ENCODE assay signal across 15 cellular contexts in the genomic region with DNA sequence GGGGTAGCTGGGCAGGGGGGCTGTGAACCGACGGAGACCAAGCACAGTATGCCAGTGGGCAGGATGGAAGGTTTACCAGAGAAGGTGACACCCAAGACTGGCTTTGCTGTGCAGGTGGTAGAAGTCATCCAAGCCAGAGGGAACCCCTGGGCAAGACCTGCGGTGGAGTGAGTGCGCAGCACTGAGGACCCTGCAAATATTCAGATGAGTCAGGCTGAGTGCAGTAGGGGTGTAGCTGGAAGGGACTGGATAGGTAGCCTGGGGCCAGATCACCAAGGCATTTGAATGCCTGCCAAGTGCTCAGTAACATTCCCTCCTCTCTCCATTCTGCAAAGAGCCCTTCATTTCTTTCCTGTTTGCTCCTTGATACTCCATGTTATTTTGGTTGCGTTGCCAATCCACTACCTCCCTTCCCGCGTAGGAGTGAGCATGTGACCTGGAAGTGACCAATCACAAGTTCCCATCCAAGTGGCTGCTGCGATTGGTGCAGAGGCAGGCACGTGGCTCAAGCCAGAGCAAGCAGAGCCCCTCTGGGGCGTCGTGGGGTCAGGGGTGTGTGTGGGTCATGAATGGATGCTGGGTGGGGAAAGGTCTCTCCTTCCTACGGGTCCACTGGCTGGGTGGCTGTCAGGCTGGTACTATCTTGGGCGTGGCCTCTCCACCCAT.
DNase-seq lines count a peak whose midpoint lies in the region; ATAC-seq and TF ChIP-seq lines count a peak whose summit lies in the region.
"Had no signal": no experiment of that assay in that cellular context is flagged by ENCODE, and none has a peak within 500 bp of the region (broad histone marks: within the 10 kb centered on the region; RNA-seq: fewer than 3 reads in every experiment).

No MANE protein-coding gene starts in this region.

- no peak overlapping the region for H4K5ac ChIP-seq in H9 (ENCODE audit: insufficient read length, low read depth, low read length)

- DNase-seq in H9, result peak; percentile 23
- peak; percentile 96 for DNase-seq in RPMI7951 (ENCODE audit: low read depth)
- DNase-seq in islet precursor cell, result peak; percentile 51
- DNase-seq in neural progenitor cell (ENCODE audit: low spot score), result no peak
- DNase-seq in left cardiac atrium, result no peak
- DNase-seq: central memory CD4-positive, alpha-beta T cell; erythroblast; NCI-H1436; NK-92 treated with Interleukin-12 subunit alpha and Interleukin-12 subunit beta, amount 100 ng/mL, for 24 hours; ovary had no signal

- no peaks in the 10 kb centered on the region for H3K36me3 Mint-ChIP-seq in H9 (ENCODE audit: insufficient read depth in 1 of 3, low read depth in 3 of 3)
- no peaks in the 10 kb centered on the region for H3K36me3 Mint-ChIP-seq in neural progenitor cell
- H3K36me3 Mint-ChIP-seq: memory B cell had no signal

- H3K27me3 ChIP-seq in BLaER1 (no peaks in the 10 kb centered on the region), H9 (ENCODE audit: insufficient read depth, low read length) (no peaks in the 10 kb centered on the region), neural progenitor cell (no peaks in the 10 kb centered on the region)
- H3K27me3 ChIP-seq: ovary had no signal

- H2BK20ac ChIP-seq in H9 (ENCODE audit: low read depth, low read length, poor library complexity, severe bottlenecking), result no peak overlapping the region

- H4K8ac ChIP-seq in H9 (replicated peaks; ENCODE audit: insufficient read length, low read depth, low read length), result no peak overlapping the region

- no peak overlapping the region for H3K4me3 Mint-ChIP-seq in H9
- H3K4me3 Mint-ChIP-seq in neural progenitor cell, result no peak overlapping the region
- H3K4me3 Mint-ChIP-seq: B cell, memory B cell had no signal

- H3K14ac ChIP-seq in H9 (ENCODE audit: insufficient read depth, low read length), result no peak overlapping the region

- H2AFZ ChIP-seq in H9 (ENCODE audit: low read length) (no peak overlapping the region), neural progenitor cell (replicated peaks) (no peak overlapping the region)

- no peak overlapping the region for H2BK5ac ChIP-seq in H9 (ENCODE audit: insufficient read length, low read length)

- no peak overlapping the region for H3K4me3 ChIP-seq in BLaER1
- H3K4me3 ChIP-seq in neural progenitor cell, result no peak overlapping the region
- H3K4me3 ChIP-seq: ovary had no signal

- H3K9me3 Mint-ChIP-seq in H9 (no peaks in the 10 kb centered on the region), neural progenitor cell (no peaks in the 10 kb centered on the region)
- H3K9me3 Mint-ChIP-seq: memory B cell had no signal

- no peak overlapping the region for H3K4ac ChIP-seq in H9 (ENCODE audit: low read depth, low read length)

- no peak overlapping the region for H2AK5ac ChIP-seq in H9 (ENCODE audit: insufficient read length, low read length)

- H3K4me1 ChIP-seq in BLaER1 (peaks cover 40% of the 10 kb centered on the region), H9 (ENCODE audit: insufficient read depth, low read length) (no peaks in the 10 kb centered on the region; the same call in 1 of the 2 replicates), neural progenitor cell (peaks cover 9% of the 10 kb centered on the region)

- no peak overlapping the region for H2BK12ac ChIP-seq in H9 (ENCODE audit: insufficient read length, low read depth, low read length)

- TF ChIP-seq CTCF in H9 (conservative IDR thresholded peaks at IDR 0.05), result no peak
- TF ChIP-seq CTCF in neural progenitor cell (IDR thresholded peaks at IDR 0.05), result no peak

- H3K9me3 ChIP-seq in BLaER1 (no peaks in the 10 kb centered on the region), H9 (ENCODE audit: control insufficient read depth, low read depth, low read length) (no peaks in the 10 kb centered on the region), neural progenitor cell (ENCODE audit: low read depth) (no peaks in the 10 kb centered on the region)
- H3K9me3 ChIP-seq: ovary had no signal

- no peak for ATAC-seq in HG03159 (IDR thresholded peaks at IDR 0.05; ENCODE audit: unreplicated experiment)
- no peak for ATAC-seq in left cardiac atrium
- no peak for ATAC-seq in GM21381 (IDR thresholded peaks at IDR 0.05; ENCODE audit: unreplicated experiment)

- H3K27ac ChIP-seq in BLaER1, result no peak overlapping the region
- H3K27ac ChIP-seq in H9 (ENCODE audit: insufficient read length, low read depth, low read length), result no peak overlapping the region
- H3K27ac ChIP-seq in neural progenitor cell, result no peak overlapping the region
- H3K27ac ChIP-seq: ovary had no signal

- no peaks in the 10 kb centered on the region for H3K79me1 ChIP-seq in H9 (ENCODE audit: insufficient read depth, low read depth, low read length, poor library complexity, severe bottlenecking)

- no peak overlapping the region for H4K91ac ChIP-seq in H9 (ENCODE audit: insufficient read length, low read depth, low read length)

- H3K27ac Mint-ChIP-seq in H9 (no peak overlapping the region; a peak in 1 of 7 replicates), neural progenitor cell (no peak overlapping the region)
- H3K27ac Mint-ChIP-seq: B cell, memory B cell had no signal

- H3K4me2 ChIP-seq in BLaER1 (peak overlapping the region; percentile 53), H9 (ENCODE audit: insufficient read depth, insufficient read length, low read length) (no peak overlapping the region), neural progenitor cell (no peak overlapping the region)

- no peak overlapping the region for H3K23ac ChIP-seq in H9 (ENCODE audit: insufficient read length, low read depth, low read length)

- H3K4me1 Mint-ChIP-seq in H9, result peaks cover 16 to 17% of the 10 kb centered on the region in 2 experiments
- H3K4me1 Mint-ChIP-seq in neural progenitor cell, result peaks cover 2% of the 10 kb centered on the region
- H3K4me1 Mint-ChIP-seq: B cell, memory B cell had no signal

- H3K56ac ChIP-seq in H9 (ENCODE audit: insufficient read length, low read depth, low read length), result no peak overlapping the region

- H4K20me1 ChIP-seq in BLaER1 (no peaks in the 10 kb centered on the region), H9 (ENCODE audit: control insufficient read depth, insufficient read depth, insufficient read length) (no peaks in the 10 kb centered on the region), neural progenitor cell (ENCODE audit: low read depth) (no peaks in the 10 kb centered on the region)

- no peak overlapping the region for H3K9ac ChIP-seq in BLaER1
- no peak overlapping the region for H3K9ac ChIP-seq in H9 (ENCODE audit: extremely low read depth, insufficient read length, low read length)
- H3K9ac ChIP-seq in neural progenitor cell, result no peak overlapping the region

- no CpG with 5 or more reads among the region's 13 CpGs for WGBS in H9 (ENCODE audit: extremely low coverage, insufficient read length, low lambda C conversion rate)

- H3K23me2 ChIP-seq in H9 (ENCODE audit: insufficient read length, low read depth, low read length, poor library complexity, severe bottlenecking), result no peaks in the 10 kb centered on the region

- H3K36me3 ChIP-seq in BLaER1, result no peaks in the 10 kb centered on the region
- H3K36me3 ChIP-seq in neural progenitor cell, result no peaks in the 10 kb centered on the region
- H3K36me3 ChIP-seq: ovary had no signal

- H2BK15ac ChIP-seq in H9 (ENCODE audit: low read depth, low read length), result no peak overlapping the region

- H3K27me3 Mint-ChIP-seq in H9 (ENCODE audit: low read depth) (no peaks in the 10 kb centered on the region; the same call in 1 of the 2 replicates), neural progenitor cell (ENCODE audit: insufficient read depth, low read depth) (peaks cover 12% of the 10 kb centered on the region)

- no peak overlapping the region for H2BK120ac ChIP-seq in H9 (ENCODE audit: low read depth, low read length, poor library complexity, severe bottlenecking)

- H3K79me2 ChIP-seq in H9 (ENCODE audit: insufficient read depth, low read length) (no peaks in the 10 kb centered on the region), neural progenitor cell (ENCODE audit: low read depth) (no peaks in the 10 kb centered on the region)

- no peak overlapping the region for H3T11ph ChIP-seq in H9 (ENCODE audit: low read length)

- intact Hi-C loops in left cardiac atrium (cut with DNase I), result no loop called here

- no peak overlapping the region for H3K18ac ChIP-seq in H9 (ENCODE audit: insufficient read length, low read depth, low read length)

- peaks cover 2% of the 10 kb centered on the region for H3F3A ChIP-seq in neural progenitor cell (ENCODE audit: low read depth)

Comparison
In these comparisons a context has a peak if more than half of its experiments do, and no peak if none do; other contexts are left out.
1. DNase-seq: peak in H9 (single experiment), RPMI7951 (single experiment) and islet precursor cell (single experiment); none in neural progenitor cell (single experiment) and left cardiac atrium (single experiment).